ENCODE assay signal across 22 cellular contexts in the genomic region with DNA sequence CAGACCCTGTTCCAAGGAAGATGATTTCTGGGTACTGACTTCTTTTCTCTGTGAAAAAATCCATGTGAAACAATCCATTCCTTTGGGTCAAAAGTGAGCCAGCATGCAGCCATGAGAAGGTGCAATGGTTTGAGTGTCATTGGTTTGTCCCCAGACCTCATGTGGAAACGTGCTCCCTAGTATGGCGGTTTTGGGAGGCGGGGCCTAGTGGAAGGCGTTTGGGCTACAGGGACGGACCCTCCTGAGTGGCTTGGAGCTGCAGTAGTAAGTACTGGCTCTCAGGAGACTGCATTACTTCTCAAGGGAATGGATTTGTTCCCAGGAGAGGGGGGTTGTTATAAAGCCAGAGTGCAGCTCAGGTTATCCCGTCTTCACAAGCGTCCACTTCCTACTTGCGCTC.
"Had no signal": no experiment of that assay in that cellular context is flagged by ENCODE, and none has a peak within 500 bp of the region (broad histone marks: within the 10 kb centered on the region; RNA-seq: fewer than 3 reads in every experiment).

No MANE protein-coding gene starts in this region.

- H3K4me1 Mint-ChIP-seq: mesothelial cell of epicardium, naive B cell had no signal

- H3K4me3 Mint-ChIP-seq: dendritic cell treated with granulocyte-macrophage colony-stimulating factor and Interleukin-4, amounts not matched to agents 40 ng/mL and 50 ng/mL, for 4 days; effector memory CD8-positive, alpha-beta T cell; mesothelial cell of epicardium; naive B cell had no signal

- H3K9me3 Mint-ChIP-seq: dendritic cell treated with granulocyte-macrophage colony-stimulating factor and Interleukin-4, amounts not matched to agents 40 ng/mL and 50 ng/mL, for 4 days; effector memory CD8-positive, alpha-beta T cell; mesothelial cell of epicardium; naive B cell had no signal

- H3K27me3 ChIP-seq: colonic mucosa, esophagus muscularis mucosa, foreskin keratinocyte, gastroesophageal sphincter, heart left ventricle, left lung had no signal

- H3K27ac ChIP-seq: colonic mucosa, esophagus muscularis mucosa, foreskin keratinocyte, gastroesophageal sphincter, heart left ventricle, left lung, lower lobe of right lung had no signal

- H3K4me3 ChIP-seq: colonic mucosa, esophagus muscularis mucosa, gastroesophageal sphincter, heart left ventricle, left lung, lower lobe of right lung, mucosa of descending colon had no signal

- FAIRE-seq: endothelial cell of umbilical vein, frontal cortex, islet of Langerhans, keratinocyte had no signal

- H3K4me1 ChIP-seq: colonic mucosa, foreskin keratinocyte, left lung, lower lobe of right lung had no signal

- H3K27ac Mint-ChIP-seq: dendritic cell treated with granulocyte-macrophage colony-stimulating factor and Interleukin-4, amounts not matched to agents 40 ng/mL and 50 ng/mL, for 4 days; effector memory CD8-positive, alpha-beta T cell; mesothelial cell of epicardium had no signal

- H3K27me3 Mint-ChIP-seq: dendritic cell treated with granulocyte-macrophage colony-stimulating factor and Interleukin-4, amounts not matched to agents 40 ng/mL and 50 ng/mL, for 4 days; effector memory CD8-positive, alpha-beta T cell; naive B cell had no signal

- DNase-seq: colonic mucosa; cortex of kidney; effector CD8-positive, alpha-beta T cell; effector memory CD8-positive, alpha-beta T cell; foreskin keratinocyte; heart left ventricle; hippocampal formation; left cardiac atrium; left ventricle myocardium superior; lower lobe of right lung; mesenchymal stem cell; mucosa of descending colon; naive B cell had no signal

- H3K9me3 ChIP-seq: colonic mucosa, esophagus muscularis mucosa, gastroesophageal sphincter, heart left ventricle, left lung, lower lobe of right lung, mucosa of descending colon had no signal
